Comparison of ENCODE assay signal across 15 cellular contexts in the genomic region with DNA sequence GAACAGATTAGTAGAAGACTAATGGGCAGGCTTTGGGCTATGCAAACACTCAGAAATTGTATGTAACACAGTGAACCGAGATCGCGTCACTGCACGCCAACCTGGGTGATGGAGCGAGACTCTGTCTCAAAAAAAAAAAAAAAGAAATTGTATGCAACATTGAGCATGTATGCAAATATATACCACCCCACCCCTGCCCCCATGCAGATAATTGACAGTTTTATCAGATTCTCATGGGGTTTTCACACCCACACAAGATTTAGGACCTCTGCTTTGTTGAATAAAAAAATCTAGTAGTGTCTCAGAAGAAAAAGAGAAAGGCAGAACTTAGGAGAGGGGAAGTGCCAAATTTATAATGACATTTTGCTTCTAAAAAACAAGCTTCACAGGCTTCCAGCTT.
DNase-seq lines count a peak whose midpoint lies in the region; ATAC-seq and TF ChIP-seq lines count a peak whose summit lies in the region.
"Had no signal": no experiment of that assay in that cellular context is flagged by ENCODE, and none has a peak within 500 bp of the region (broad histone marks: within the 10 kb centered on the region; RNA-seq: fewer than 3 reads in every experiment).

No MANE protein-coding gene starts in this region.

- peak; percentile 7 for DNase-seq in GM20000 (ENCODE audit: low spot score)
- DNase-seq in NCI-H526 treated with DMSO at 0.1 percent for 48 hours (lab: John Stamatoyannopoulos, UW): peak; percentile 52
- DNase-seq in SW 1271 (lab: John Stamatoyannopoulos, UW): no peak
- no peak for DNase-seq in effector CD8-positive, alpha-beta T cell (lab: John Stamatoyannopoulos, UW)
- no peak for DNase-seq in OCI-M2 (lab: John Stamatoyannopoulos, UW; ENCODE audit: unreplicated experiment)
- no peak for DNase-seq in H4 (ENCODE audit: low spot score)
- DNase-seq: activated CD8-positive, alpha-beta memory T cell treated with anti-CD3 and anti-CD28 coated beads, Interleukin-2, amount 50 U/mL, for 48 hours; BE2C; effector memory CD8-positive, alpha-beta T cell; NCI-H2171 treated with DMSO at 0.1 percent for 48 hours; PC-3; retina; transverse colon had no signal

- no peak for TF ChIP-seq CTCF in GM20000 (IDR thresholded peaks at IDR 0.05; ENCODE audit: extremely low read depth, missing control alignments)

- ATAC-seq in GM18511 (IDR thresholded peaks at IDR 0.05; ENCODE audit: unreplicated experiment) (peak; percentile 94), HG02981 (IDR thresholded peaks at IDR 0.05; ENCODE audit: unreplicated experiment) (peak; percentile 72)
- ATAC-seq: effector memory CD8-positive, alpha-beta T cell; PC-3 had no signal

Comparison
In these comparisons a context has a peak if more than half of its experiments do, and no peak if none do; other contexts are left out.
1. DNase-seq: peak in GM20000 (single experiment) and NCI-H526 treated with DMSO at 0.1 percent for 48 hours (single experiment); none in SW 1271 (0 of 2), effector CD8-positive, alpha-beta T cell (single experiment), OCI-M2 (single experiment) and H4 (single experiment).